In genomic region chr16:8229011-8229520, GRCh38 we compare ENCODE assay signal across 1 cellular context.
TF ChIP-seq lines count a peak whose summit lies in the region.

No MANE protein-coding gene starts in this region.

TF ChIP-seq in GM23338, 12 proteins besides CTCF, POLR2A, EP300 and RAD21:
- TF ChIP-seq, protein P1, sequence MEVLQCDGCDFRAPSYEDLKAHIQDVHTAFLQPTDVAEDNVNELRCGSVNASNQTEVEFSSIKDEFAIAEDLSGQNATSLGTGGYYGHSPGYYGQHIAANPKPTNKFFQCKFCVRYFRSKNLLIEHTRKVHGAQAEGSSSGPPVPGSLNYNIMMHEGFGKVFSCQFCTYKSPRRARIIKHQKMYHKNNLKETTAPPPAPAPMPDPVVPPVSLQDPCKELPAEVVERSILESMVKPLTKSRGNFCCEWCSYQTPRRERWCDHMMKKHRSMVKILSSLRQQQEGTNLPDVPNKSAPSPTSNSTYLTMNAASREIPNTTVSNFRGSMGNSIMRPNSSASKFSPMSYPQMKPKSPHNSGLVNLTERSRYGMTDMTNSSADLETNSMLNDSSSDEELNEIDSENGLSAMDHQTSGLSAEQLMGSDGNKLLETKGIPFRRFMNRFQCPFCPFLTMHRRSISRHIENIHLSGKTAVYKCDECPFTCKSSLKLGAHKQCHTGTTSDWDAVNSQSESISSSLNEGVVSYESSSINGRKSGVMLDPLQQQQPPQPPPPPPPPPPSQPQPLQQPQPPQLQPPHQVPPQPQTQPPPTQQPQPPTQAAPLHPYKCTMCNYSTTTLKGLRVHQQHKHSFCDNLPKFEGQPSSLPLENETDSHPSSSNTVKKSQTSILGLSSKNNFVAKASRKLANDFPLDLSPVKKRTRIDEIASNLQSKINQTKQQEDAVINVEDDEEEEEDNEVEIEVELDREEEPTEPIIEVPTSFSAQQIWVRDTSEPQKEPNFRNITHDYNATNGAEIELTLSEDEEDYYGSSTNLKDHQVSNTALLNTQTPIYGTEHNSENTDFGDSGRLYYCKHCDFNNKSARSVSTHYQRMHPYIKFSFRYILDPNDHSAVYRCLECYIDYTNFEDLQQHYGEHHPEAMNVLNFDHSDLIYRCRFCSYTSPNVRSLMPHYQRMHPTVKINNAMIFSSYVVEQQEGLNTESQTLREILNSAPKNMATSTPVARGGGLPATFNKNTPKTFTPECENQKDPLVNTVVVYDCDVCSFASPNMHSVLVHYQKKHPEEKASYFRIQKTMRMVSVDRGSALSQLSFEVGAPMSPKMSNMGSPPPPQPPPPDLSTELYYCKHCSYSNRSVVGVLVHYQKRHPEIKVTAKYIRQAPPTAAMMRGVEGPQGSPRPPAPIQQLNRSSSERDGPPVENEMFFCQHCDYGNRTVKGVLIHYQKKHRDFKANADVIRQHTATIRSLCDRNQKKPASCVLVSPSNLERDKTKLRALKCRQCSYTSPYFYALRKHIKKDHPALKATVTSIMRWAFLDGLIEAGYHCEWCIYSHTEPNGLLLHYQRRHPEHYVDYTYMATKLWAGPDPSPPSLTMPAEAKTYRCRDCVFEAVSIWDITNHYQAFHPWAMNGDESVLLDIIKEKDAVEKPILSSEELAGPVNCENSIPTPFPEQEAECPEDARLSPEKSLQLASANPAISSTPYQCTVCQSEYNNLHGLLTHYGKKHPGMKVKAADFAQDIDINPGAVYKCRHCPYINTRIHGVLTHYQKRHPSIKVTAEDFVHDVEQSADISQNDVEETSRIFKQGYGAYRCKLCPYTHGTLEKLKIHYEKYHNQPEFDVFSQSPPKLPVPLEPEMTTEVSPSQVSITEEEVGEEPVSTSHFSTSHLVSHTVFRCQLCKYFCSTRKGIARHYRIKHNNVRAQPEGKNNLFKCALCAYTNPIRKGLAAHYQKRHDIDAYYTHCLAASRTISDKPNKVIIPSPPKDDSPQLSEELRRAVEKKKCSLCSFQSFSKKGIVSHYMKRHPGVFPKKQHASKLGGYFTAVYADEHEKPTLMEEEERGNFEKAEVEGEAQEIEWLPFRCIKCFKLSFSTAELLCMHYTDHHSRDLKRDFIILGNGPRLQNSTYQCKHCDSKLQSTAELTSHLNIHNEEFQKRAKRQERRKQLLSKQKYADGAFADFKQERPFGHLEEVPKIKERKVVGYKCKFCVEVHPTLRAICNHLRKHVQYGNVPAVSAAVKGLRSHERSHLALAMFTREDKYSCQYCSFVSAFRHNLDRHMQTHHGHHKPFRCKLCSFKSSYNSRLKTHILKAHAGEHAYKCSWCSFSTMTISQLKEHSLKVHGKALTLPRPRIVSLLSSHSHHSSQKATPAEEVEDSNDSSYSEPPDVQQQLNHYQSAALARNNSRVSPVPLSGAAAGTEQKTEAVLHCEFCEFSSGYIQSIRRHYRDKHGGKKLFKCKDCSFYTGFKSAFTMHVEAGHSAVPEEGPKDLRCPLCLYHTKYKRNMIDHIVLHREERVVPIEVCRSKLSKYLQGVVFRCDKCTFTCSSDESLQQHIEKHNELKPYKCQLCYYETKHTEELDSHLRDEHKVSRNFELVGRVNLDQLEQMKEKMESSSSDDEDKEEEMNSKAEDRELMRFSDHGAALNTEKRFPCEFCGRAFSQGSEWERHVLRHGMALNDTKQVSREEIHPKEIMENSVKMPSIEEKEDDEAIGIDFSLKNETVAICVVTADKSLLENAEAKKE (CRISPR knock-in tag; IDR thresholded peaks at IDR 0.05), result 0 out of 2 replicates have a peak, but pooled peaks have one; percentile 32
- no peak for TF ChIP-seq POLR2AphosphoS5 (IDR thresholded peaks at IDR 0.05; ENCODE audit: low read depth)
